19 cellular contexts compared by ENCODE assay signal in the genomic region with DNA sequence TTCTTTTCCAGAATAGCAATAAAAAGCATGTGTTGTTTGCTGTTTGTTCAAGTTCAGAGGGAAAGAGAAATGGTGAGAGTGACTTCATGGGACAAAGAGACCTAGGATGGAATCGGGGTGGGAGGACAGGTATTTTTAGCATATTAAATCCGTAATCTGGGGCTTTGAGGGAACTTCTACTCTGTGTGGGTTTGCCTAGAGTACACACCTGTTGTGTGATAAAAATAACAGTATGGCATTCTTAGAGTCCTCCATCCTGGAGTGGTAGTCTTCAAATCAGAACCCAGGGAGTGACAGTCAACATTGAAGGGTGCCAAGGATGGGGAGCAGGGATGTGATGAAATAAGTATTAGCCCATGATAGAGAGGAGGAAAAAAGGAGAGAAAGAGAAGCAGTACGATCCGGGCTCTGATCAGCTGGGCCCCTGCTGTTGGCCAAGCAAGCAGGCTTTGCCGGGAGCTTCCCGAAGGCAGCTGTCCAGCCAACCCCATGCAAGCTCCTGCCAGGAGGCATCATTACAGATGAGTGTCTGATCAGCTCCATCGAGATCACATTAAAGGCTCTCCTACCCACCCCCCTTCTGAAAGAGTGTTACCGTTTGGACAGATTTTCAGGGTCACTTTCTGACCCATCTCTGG.
"Had no signal": no experiment of that assay in that cellular context is flagged by ENCODE, and none has a peak within 500 bp of the region (broad histone marks: within the 10 kb centered on the region; RNA-seq: fewer than 3 reads in every experiment).

No MANE protein-coding gene starts in this region.

- H3K9me3 Mint-ChIP-seq: activated B cell treated with CpG ODN at 0.5 μM for 24 hours; activated CD4-positive, alpha-beta memory T cell treated with anti-CD3 and anti-CD28 coated beads, Interleukin-2, amount 10 ng/mL, durations not matched to agents 7 days and 5 days; activated naive CD8-positive, alpha-beta T cell treated with anti-CD3 and anti-CD28 coated beads for 36 hours; type B pancreatic cell had no signal

- H3K27ac ChIP-seq: cardiac muscle cell, epithelial cell of prostate, foreskin keratinocyte had no signal

- H3K4me1 Mint-ChIP-seq: activated CD4-positive, alpha-beta memory T cell treated with anti-CD3 and anti-CD28 coated beads, Interleukin-2, amount 10 ng/mL, durations not matched to agents 7 days and 5 days; activated naive CD8-positive, alpha-beta T cell treated with anti-CD3 and anti-CD28 coated beads for 36 hours had no signal

- DNase-seq: activated B cell treated with CpG ODN at 0.5 μM for 24 hours; activated CD4-positive, alpha-beta memory T cell treated with anti-CD3 and anti-CD28 coated beads, Interleukin-2, amount 10 ng/mL, durations not matched to agents 7 days and 5 days; activated CD4-positive, alpha-beta T cell treated with anti-CD3 and anti-CD28 coated beads for 4 hours; activated CD8-positive, alpha-beta memory T cell treated with anti-CD3 and anti-CD28 coated beads, Interleukin-2, amount 10 ng/mL, durations not matched to agents 7 days and 5 days; activated naive CD8-positive, alpha-beta T cell treated with anti-CD3 and anti-CD28 coated beads for 36 hours; amniotic stem cell; endodermal cell; foreskin keratinocyte; hippocampal formation; left colon; small intestine; stimulated activated CD4-positive, alpha-beta T cell treated with anti-CD3 and anti-CD28 coated beads, Interleukin-15, amount 100 ng/mL, for 24 hours; stimulated activated CD4-positive, alpha-beta T cell treated with anti-CD3 and anti-CD28 coated beads, Interleukin-2, amount 100 ng/mL, for 48 hours; stimulated activated naive CD8-positive, alpha-beta T cell treated with anti-CD3 and anti-CD28 coated beads, Interleukin-15, amount 100 ng/mL, for 72 hours; T-helper 9 cell had no signal

- H3K4me3 Mint-ChIP-seq: activated B cell treated with CpG ODN at 0.5 μM for 24 hours; activated CD4-positive, alpha-beta memory T cell treated with anti-CD3 and anti-CD28 coated beads, Interleukin-2, amount 10 ng/mL, durations not matched to agents 7 days and 5 days; activated CD8-positive, alpha-beta memory T cell treated with anti-CD3 and anti-CD28 coated beads, Interleukin-2, amount 10 ng/mL, durations not matched to agents 7 days and 5 days; activated naive CD8-positive, alpha-beta T cell treated with anti-CD3 and anti-CD28 coated beads for 36 hours; endodermal cell; mesothelial cell of epicardium; stimulated activated naive CD8-positive, alpha-beta T cell treated with anti-CD3 and anti-CD28 coated beads, Interleukin-15, amount 100 ng/mL, for 72 hours; type B pancreatic cell had no signal

- H3K36me3 ChIP-seq: cardiac muscle cell had no signal

- H3K36me3 Mint-ChIP-seq: activated CD8-positive, alpha-beta memory T cell treated with anti-CD3 and anti-CD28 coated beads, Interleukin-2, amount 10 ng/mL, durations not matched to agents 7 days and 5 days; activated naive CD8-positive, alpha-beta T cell treated with anti-CD3 and anti-CD28 coated beads for 36 hours; type B pancreatic cell had no signal

- H3K4me1 ChIP-seq: foreskin keratinocyte had no signal

- H3K27ac Mint-ChIP-seq: activated B cell treated with CpG ODN at 0.5 μM for 24 hours; activated CD4-positive, alpha-beta memory T cell treated with anti-CD3 and anti-CD28 coated beads, Interleukin-2, amount 10 ng/mL, durations not matched to agents 7 days and 5 days; activated CD8-positive, alpha-beta memory T cell treated with anti-CD3 and anti-CD28 coated beads, Interleukin-2, amount 10 ng/mL, durations not matched to agents 7 days and 5 days; activated naive CD8-positive, alpha-beta T cell treated with anti-CD3 and anti-CD28 coated beads for 36 hours; endodermal cell; mesothelial cell of epicardium; stimulated activated naive CD8-positive, alpha-beta T cell treated with anti-CD3 and anti-CD28 coated beads, Interleukin-15, amount 100 ng/mL, for 72 hours; type B pancreatic cell had no signal

- H3K4me3 ChIP-seq: cardiac muscle cell had no signal

- H3K27me3 ChIP-seq: cardiac muscle cell had no signal

- ATAC-seq: activated CD8-positive, alpha-beta memory T cell treated with anti-CD3 and anti-CD28 coated beads, Interleukin-2, amount 10 ng/mL, durations not matched to agents 7 days and 5 days; foreskin keratinocyte; left colon; stimulated activated naive CD8-positive, alpha-beta T cell treated with anti-CD3 and anti-CD28 coated beads, Interleukin-15, amount 100 ng/mL, for 72 hours had no signal
